Comparison of ENCODE assay signal across 8 cellular contexts in the genomic region with DNA sequence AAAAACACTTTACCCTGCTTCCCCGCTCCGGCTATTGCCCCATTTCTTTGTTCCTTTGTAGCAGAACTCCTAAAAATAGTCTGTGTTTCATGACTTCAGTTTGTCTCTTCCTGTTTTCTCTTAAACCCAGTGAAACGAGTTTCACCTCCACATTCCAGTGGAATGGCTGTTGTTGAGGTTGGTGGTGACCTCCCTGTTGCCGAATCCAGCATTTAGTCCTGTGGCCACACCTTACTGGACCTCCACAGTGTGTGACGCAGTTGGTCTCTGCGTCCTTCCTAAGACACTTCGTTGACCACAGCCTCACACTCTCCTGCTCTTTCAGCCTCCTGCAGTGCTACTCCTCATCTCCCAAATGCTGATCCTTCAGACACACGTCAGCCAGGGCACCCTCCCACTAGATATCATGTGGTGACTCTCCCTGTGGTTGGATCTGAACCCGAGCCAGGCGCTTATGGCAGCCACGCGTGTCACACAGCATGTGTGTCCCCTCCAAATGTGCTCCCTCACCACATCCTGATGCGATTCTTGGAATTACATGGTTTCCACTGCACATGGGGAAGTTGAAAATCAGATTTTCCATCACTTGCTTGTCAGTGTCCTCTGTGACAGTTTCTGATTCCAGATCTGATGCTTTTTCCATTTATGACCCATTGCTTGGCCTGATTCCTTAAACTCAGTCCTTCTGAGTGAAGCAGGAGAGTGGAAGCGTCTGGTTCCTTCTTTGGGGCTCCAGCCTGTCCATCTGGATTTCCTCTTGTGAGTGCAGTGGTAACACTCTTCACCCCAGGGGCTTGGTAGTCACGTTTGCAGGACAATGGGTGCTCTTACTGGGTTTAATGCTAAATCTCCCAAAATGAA.
DNase-seq lines count a peak whose midpoint lies in the region; ATAC-seq and TF ChIP-seq lines count a peak whose summit lies in the region.

No MANE protein-coding gene starts in this region.

- intact Hi-C loops in spleen (cut with DNase I; ENCODE audit: low total_unique reads), result no loop called here

- no peak for DNase-seq in SK-N-SH
- peak; percentile 56 for DNase-seq in fibroblast of gingiva (ENCODE audit: low read depth)
- DNase-seq in spleen, result no peak
- DNase-seq in HuH-7.5 (ENCODE audit: low spot score), result no peak
- no peak for DNase-seq in activated naive CD4-positive, alpha-beta T cell treated with anti-CD3 and anti-CD28 coated beads, Interleukin-2, amount 50 U/mL, for 16 hours

- no peaks in the 10 kb centered on the region for H4K20me1 ChIP-seq in SK-N-SH (ENCODE audit: insufficient read depth)

- TF ChIP-seq RAD21 in SK-N-SH (IDR thresholded peaks at IDR 0.05; ENCODE audit: low read length), result no peak; the same call in 1 of the 2 replicates

- WGBS in SK-N-SH (ENCODE audit: low lambda C conversion rate), result 74% methylated on average over 15 of the region's 15 CpGs
- 44 to 58% (median 51%) methylated on average over 15 of the region's 15 CpGs for WGBS in spleen, 5 donors

- H3K4me3 ChIP-seq in HEK293 (ENCODE audit: low read depth, low read length) (no peak overlapping the region), SK-N-SH (ENCODE audit: low read depth in 2 of 2, low read length in 1 of 2) (no peak overlapping the region; a peak in 1 of 4 replicates), spleen (no peak overlapping the region)

- no peaks in the 10 kb centered on the region for H3K9me2 ChIP-seq in SK-N-SH

- CTCF ChIA-PET in HEK293 (lab: Yijun Ruan, JAX), result interaction anchor here (1.1 to 1.6 kb wide), 2 partner anchors 100 kb away, joined by 4 to 9 read pairs; no protein-coding TSS in a partner anchor
- CTCF ChIA-PET in SK-N-SH (lab: Yijun Ruan, JAX), result interaction anchor here (1.3 kb wide), 1 partner anchor 71 kb away, joined by 3 read pairs; no protein-coding TSS in a partner anchor

- H2AFZ ChIP-seq in SK-N-SH (ENCODE audit: low read depth), result no peak overlapping the region

- H3F3A ChIP-seq in SK-N-SH (replicated peaks; ENCODE audit: insufficient read depth), result peaks cover 7% of the 10 kb centered on the region

- H3K4me1 ChIP-seq in HEK293 (ENCODE audit: control insufficient read depth, insufficient read depth, low read length) (peaks cover 26% of the 10 kb centered on the region), SK-N-SH (ENCODE audit: control insufficient read depth in 1 of 2, insufficient read depth in 2 of 2, low read depth in 1 of 2, low read length in 1 of 2) (peaks cover 31 to 43% of the 10 kb centered on the region in 2 experiments), spleen (peaks cover 12 to 66% (median 50%) of the 10 kb centered on the region in 6 donors)

- ATAC-seq in activated CD4-positive, CD25-positive, alpha-beta regulatory T cell treated with anti-CD3 and anti-CD28 coated beads, Interleukin-2, amount 50 U/mL, for 24 hours, result no peak
- no peak for ATAC-seq in GM21515 (IDR thresholded peaks at IDR 0.05; ENCODE audit: unreplicated experiment)

- POLR2A ChIA-PET in HEK293 (lab: Yijun Ruan, JAX) (no interaction called here), SK-N-SH (lab: Yijun Ruan, JAX) (no interaction called here)

- H3K79me2 ChIP-seq in SK-N-SH (ENCODE audit: insufficient read depth), result no peaks in the 10 kb centered on the region

- H3K27ac ChIP-seq in HEK293 (ENCODE audit: extremely low read depth, low read depth, low read length) (no peak overlapping the region), SK-N-SH (ENCODE audit: low read depth in 2 of 2, low read length in 1 of 2) (peak overlapping the region; percentile 79 to 85), spleen (peak overlapping the region in 7 of 8 donors; percentile 18 to 78 (median 51))

- H3K36me3 ChIP-seq in HEK293 (ENCODE audit: control insufficient read depth in 2 of 2, insufficient read depth in 1 of 2, low read length in 2 of 2) (peaks cover 0 to 10% of the 10 kb centered on the region in 2 experiments; a peak in 1 of 3 replicates), SK-N-SH (replicated peaks in 1 of 2; ENCODE audit: control insufficient read depth in 1 of 2, insufficient read depth in 2 of 2, low read length in 1 of 2) (peaks cover 2 to 5% of the 10 kb centered on the region in 2 experiments), spleen (peaks cover 0 to 16% (median 5%) of the 10 kb centered on the region in 6 donors)

- no peaks in the 10 kb centered on the region for H3K9me3 ChIP-seq in HEK293 (ENCODE audit: control insufficient read depth, insufficient read depth, low read depth, low read length)
- H3K9me3 ChIP-seq in SK-N-SH, result no peaks in the 10 kb centered on the region
- no peaks in the 10 kb centered on the region for H3K9me3 ChIP-seq in spleen

- TF ChIP-seq POLR2A in spleen (IDR thresholded peaks at IDR 0.05), result no peak

- H3K4me2 ChIP-seq in SK-N-SH, result peak overlapping the region; percentile 62

- H3K27me3 ChIP-seq in SK-N-SH (ENCODE audit: insufficient read depth) (no peaks in the 10 kb centered on the region), spleen (replicated peaks in 1 of 7) (no peaks in the 10 kb centered on the region)

- TF ChIP-seq EP300 in SK-N-SH (IDR thresholded peaks at IDR 0.05; ENCODE audit: borderline replicate concordance in 1 of 2, low read depth in 1 of 2, low read length in 1 of 2), result no peak

- peak overlapping the region; percentile 21; the same call in 1 of the 2 replicates for H3K9ac ChIP-seq in SK-N-SH

- TF ChIP-seq CTCF in HEK293 (tag by site-specific recombination; IDR thresholded peaks at IDR 0.05) (no peak), SK-N-SH (IDR thresholded peaks at IDR 0.05) (no peak), spleen (IDR thresholded peaks at IDR 0.05 in 8 of 11, conservative IDR thresholded peaks at IDR 0.05 in 3 of 11) (no peak)

TF ChIP-seq in HEK293, 187 proteins besides CTCF, POLR2A, EP300 and RAD21 (continues in another document):
- TF ChIP-seq ZFP37 (tag by site-specific recombination; IDR thresholded peaks at IDR 0.05) (no peak), ZNF837 (tag by site-specific recombination; IDR thresholded peaks at IDR 0.05) (no peak), ZNF202 (tag by site-specific recombination; IDR thresholded peaks at IDR 0.05; ENCODE audit: borderline replicate concordance) (no peak), ZNF2 (tag by site-specific recombination; IDR thresholded peaks at IDR 0.05) (no peak), GFI1B (tag by site-specific recombination; IDR thresholded peaks at IDR 0.05) (no peak), ZNF133 (tag by site-specific recombination; IDR thresholded peaks at IDR 0.05) (no peak), ZNF121 (tag by site-specific recombination; IDR thresholded peaks at IDR 0.05) (0 out of 2 replicates have a peak, but pooled peaks have one; percentile 2), ZNF302 (tag by site-specific recombination; IDR thresholded peaks at IDR 0.05; ENCODE audit: low read depth) (no peak), KLF7 (tag by site-specific recombination; IDR thresholded peaks at IDR 0.05; ENCODE audit: borderline replicate concordance) (no peak), ZNF654 (tag by site-specific recombination; IDR thresholded peaks at IDR 0.05; ENCODE audit: low read depth) (no peak), MEIS1 (CRISPR knock-in tag; IDR thresholded peaks at IDR 0.05; ENCODE audit: borderline replicate concordance) (no peak), PRDM1 (tag by site-specific recombination; IDR thresholded peaks at IDR 0.05) (no peak), ZNF473 (tag by site-specific recombination; IDR thresholded peaks at IDR 0.05) (no peak)

TF ChIP-seq in SK-N-SH, 30 proteins besides CTCF, POLR2A, EP300 and RAD21:
- 0 out of 2 replicates have a peak, but pooled peaks have one; percentile 9 for TF ChIP-seq SMC3 (IDR thresholded peaks at IDR 0.05; ENCODE audit: low read depth, low read length)
- no peak for TF ChIP-seq RFX5 (IDR thresholded peaks at IDR 0.05; ENCODE audit: low read length)
- no peak for TF ChIP-seq FOXJ3 (CRISPR knock-in tag; IDR thresholded peaks at IDR 0.05)
- TF ChIP-seq, protein P1, sequence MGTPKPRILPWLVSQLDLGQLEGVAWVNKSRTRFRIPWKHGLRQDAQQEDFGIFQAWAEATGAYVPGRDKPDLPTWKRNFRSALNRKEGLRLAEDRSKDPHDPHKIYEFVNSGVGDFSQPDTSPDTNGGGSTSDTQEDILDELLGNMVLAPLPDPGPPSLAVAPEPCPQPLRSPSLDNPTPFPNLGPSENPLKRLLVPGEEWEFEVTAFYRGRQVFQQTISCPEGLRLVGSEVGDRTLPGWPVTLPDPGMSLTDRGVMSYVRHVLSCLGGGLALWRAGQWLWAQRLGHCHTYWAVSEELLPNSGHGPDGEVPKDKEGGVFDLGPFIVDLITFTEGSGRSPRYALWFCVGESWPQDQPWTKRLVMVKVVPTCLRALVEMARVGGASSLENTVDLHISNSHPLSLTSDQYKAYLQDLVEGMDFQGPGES (IDR thresholded peaks at IDR 0.05; ENCODE audit: low read depth, low read length), result no peak
- TF ChIP-seq, protein P2, sequence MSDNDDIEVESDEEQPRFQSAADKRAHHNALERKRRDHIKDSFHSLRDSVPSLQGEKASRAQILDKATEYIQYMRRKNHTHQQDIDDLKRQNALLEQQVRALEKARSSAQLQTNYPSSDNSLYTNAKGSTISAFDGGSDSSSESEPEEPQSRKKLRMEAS (IDR thresholded peaks at IDR 0.05; ENCODE audit: low read depth), result no peak
- no peak for TF ChIP-seq YY1 (IDR thresholded peaks at IDR 0.05; ENCODE audit: low read depth)
